Comparison of ENCODE assay signal across 12 cellular contexts in genomic region chr22:38461057-38461413, GRCh38. TPM values are rescaled to one million over a fixed set of nuclear protein-coding genes. Genes with fewer than 3 reads are reported as not detected.
DNase-seq lines count a peak whose midpoint lies in the region; ATAC-seq, FAIRE-seq and TF ChIP-seq lines count a peak whose summit lies in the region.
"Had no signal": no experiment of that assay in that cellular context is flagged by ENCODE, and none has a peak within 500 bp of the region (broad histone marks: within the 10 kb centered on the region; RNA-seq: fewer than 3 reads in every experiment).

No MANE protein-coding gene starts in this region.

- peak overlapping the region in 1 of 2 experiments; percentile 22 for H2BK12ac ChIP-seq in mesenchymal stem cell (ENCODE audit: low read length in 2 of 2)

- no peak overlapping the region for H2BK120ac ChIP-seq in mesenchymal stem cell (ENCODE audit: low read depth, low read length)

- WGBS in A549 (ENCODE audit: missing lambda C conversion rate) = 68% methylated on average over 7 of the region's 9 CpGs
- 62% methylated on average over 9 of the region's 9 CpGs for WGBS in HUES64
- WGBS in mesenchymal stem cell = 57% methylated on average over 9 of the region's 9 CpGs

- H2BK5ac ChIP-seq in mesenchymal stem cell (ENCODE audit: low read depth, low read length, poor library complexity, severe bottlenecking) = no peak overlapping the region

- TF ChIP-seq CTCF in A549 (IDR thresholded peaks at IDR 0.05) = no peak

- H3K27me3 ChIP-seq in HUES64 (ENCODE audit: insufficient read depth, low read length) = peaks cover 74% of the 10 kb centered on the region
- H3K27me3 ChIP-seq in mesenchymal stem cell (ENCODE audit: control insufficient read depth in 1 of 2, insufficient read depth in 1 of 2, low read length in 2 of 2) = peaks cover 50 to 80% of the 10 kb centered on the region in 2 experiments

- H3K9me3 ChIP-seq in A549 (no peaks in the 10 kb centered on the region), HUES64 (ENCODE audit: insufficient read depth, low read depth, low read length) (no peaks in the 10 kb centered on the region), mesenchymal stem cell (ENCODE audit: control insufficient read depth, low read length) (no peaks in the 10 kb centered on the region)
- H3K9me3 ChIP-seq: SJCRH30 had no signal

- peaks cover 4% of the 10 kb centered on the region; the same call in 1 of the 3 replicates for H3K4me1 ChIP-seq in A549
- peaks cover 9% of the 10 kb centered on the region for H3K4me1 ChIP-seq in HUES64 (ENCODE audit: insufficient read depth, low read length)
- peaks cover 21% of the 10 kb centered on the region for H3K4me1 ChIP-seq in mesenchymal stem cell (ENCODE audit: control insufficient read depth, insufficient read depth, low read depth, low read length)

- peak overlapping the region in 1 of 2 experiments; percentile 71; a peak in 3 of 6 replicates for H3K27ac ChIP-seq in A549
- no peak overlapping the region for H3K27ac ChIP-seq in HUES64 (ENCODE audit: low read depth, low read length)
- no peak overlapping the region for H3K27ac ChIP-seq in mesenchymal stem cell (ENCODE audit: low read length, poor library complexity, severe bottlenecking)
- H3K27ac ChIP-seq: SJCRH30 had no signal

- POLR2A ChIA-PET in A549 (lab: Yijun Ruan, JAX) = no interaction called here

- no peak overlapping the region for H4K8ac ChIP-seq in mesenchymal stem cell (ENCODE audit: low read length)

- H3K4me1 Mint-ChIP-seq in central memory CD8-positive, alpha-beta T cell = no peaks in the 10 kb centered on the region

- ATAC-seq in A549 = peak; percentile 49; a peak in 5 of 6 replicates
- peak; percentile 19 for ATAC-seq in central memory CD8-positive, alpha-beta T cell (replicated peaks; ENCODE audit: extremely low read depth, poor library complexity, severe bottlenecking)

- FAIRE-seq in A549 (lab: Jason Lieb, UNC) = no peak

- H3K9me3 Mint-ChIP-seq in central memory CD8-positive, alpha-beta T cell = no peaks in the 10 kb centered on the region
- H3K9me3 Mint-ChIP-seq: activated CD4-positive, alpha-beta memory T cell treated with anti-CD3 and anti-CD28 coated beads, Interleukin-2, amount 10 ng/mL, durations not matched to agents 7 days and 5 days; nephron had no signal

- H2BK15ac ChIP-seq in mesenchymal stem cell (ENCODE audit: low read depth, poor library complexity, severe bottlenecking) = no peak overlapping the region

- H3K23ac ChIP-seq in mesenchymal stem cell (ENCODE audit: low read length in 2 of 2) = no peak overlapping the region

- CTCF ChIA-PET in A549 (lab: Yijun Ruan, JAX) = interaction anchor here (1.4 kb wide), 1 partner anchor 10 kb away, joined by 4 read pairs; no protein-coding TSS in a partner anchor

- peaks cover 91% of the 10 kb centered on the region for H3K27me3 Mint-ChIP-seq in central memory CD8-positive, alpha-beta T cell

- H3K18ac ChIP-seq in mesenchymal stem cell (ENCODE audit: low read depth in 1 of 2, low read length in 2 of 2) = no peak overlapping the region

- H3K4ac ChIP-seq in mesenchymal stem cell (ENCODE audit: low read depth in 1 of 2, low read length in 2 of 2) = no peak overlapping the region

- no peak overlapping the region for H3K14ac ChIP-seq in mesenchymal stem cell (ENCODE audit: low read length in 2 of 2)

- H3K36me3 ChIP-seq in HUES64 (ENCODE audit: insufficient read depth, low read length) = no peaks in the 10 kb centered on the region
- H3K36me3 ChIP-seq in mesenchymal stem cell (ENCODE audit: control insufficient read depth in 1 of 2, insufficient read depth in 2 of 2, low read depth in 1 of 2, low read length in 2 of 2) = no peaks in the 10 kb centered on the region
- H3K36me3 ChIP-seq: SJCRH30 had no signal

- no peaks in the 10 kb centered on the region for H3K36me3 Mint-ChIP-seq in central memory CD8-positive, alpha-beta T cell (ENCODE audit: insufficient read depth)

- no peak overlapping the region for H3K9ac ChIP-seq in HUES64 (ENCODE audit: low read depth, low read length)
- H3K9ac ChIP-seq in mesenchymal stem cell (ENCODE audit: low read length) = no peak overlapping the region

- H3K4me2 ChIP-seq in A549 (peak overlapping the region; percentile 75), mesenchymal stem cell (ENCODE audit: low read length, poor library complexity, severe bottlenecking) (peak overlapping the region; percentile 62)

- H3K27ac Mint-ChIP-seq in central memory CD8-positive, alpha-beta T cell (ENCODE audit: low read depth) = no peak overlapping the region
- H3K27ac Mint-ChIP-seq: activated CD4-positive, alpha-beta memory T cell treated with anti-CD3 and anti-CD28 coated beads, Interleukin-2, amount 10 ng/mL, durations not matched to agents 7 days and 5 days had no signal

- no peak overlapping the region for H3K4me3 Mint-ChIP-seq in central memory CD8-positive, alpha-beta T cell
- H3K4me3 Mint-ChIP-seq: activated CD4-positive, alpha-beta memory T cell treated with anti-CD3 and anti-CD28 coated beads, Interleukin-2, amount 10 ng/mL, durations not matched to agents 7 days and 5 days had no signal

- no peak overlapping the region for H2AK5ac ChIP-seq in mesenchymal stem cell (ENCODE audit: low read length, severe bottlenecking)

- H3K79me1 ChIP-seq in mesenchymal stem cell (replicated peaks; ENCODE audit: low read length, poor library complexity, severe bottlenecking) = no peaks in the 10 kb centered on the region

- TF ChIP-seq RAD21 in A549 (conservative IDR thresholded peaks at IDR 0.05 in 1 of 2, IDR thresholded peaks at IDR 0.05 in 1 of 2) = no peak

- DNase-seq in A549 (ENCODE audit: low read depth in 1 of 2, low spot score in 1 of 2) (no peak), mesenchymal stem cell (no peak), foreskin melanocyte (no peak), activated gamma-delta T cell treated with Interleukin-2 at 50 U/mL for 16 hours (no peak), glomerular visceral epithelial cell (ENCODE audit: extremely low spot score) (no peak)
- DNase-seq in central memory CD8-positive, alpha-beta T cell (ENCODE audit: low spot score in 2 of 2) = no peak
- DNase-seq in stimulated activated CD4-positive, alpha-beta T cell treated with anti-CD3 and anti-CD28 coated beads, Interleukin-12 subunit alpha, Interleukin-12 subunit beta, amount 100 ng/mL, for 4 hours = no peak

- H3K4me3 ChIP-seq in A549 (no peak overlapping the region), HUES64 (ENCODE audit: low read length) (peak overlapping the region; percentile 35), mesenchymal stem cell (ENCODE audit: insufficient read depth in 1 of 2, low read depth in 1 of 2, low read length in 2 of 2) (no peak overlapping the region)
- H3K4me3 ChIP-seq: SJCRH30 had no signal

- no peak for TF ChIP-seq POLR2A in A549 (IDR thresholded peaks at IDR 0.05; ENCODE audit: low read length)

- H4K91ac ChIP-seq in mesenchymal stem cell (ENCODE audit: low read length) = no peak overlapping the region

- H2AFZ ChIP-seq in mesenchymal stem cell (ENCODE audit: low read depth, low read length) = peak overlapping the region; percentile 48

- TF ChIP-seq EP300 in A549 (IDR thresholded peaks at IDR 0.05) = no peak

TF ChIP-seq in A549, 52 proteins besides CTCF, POLR2A, EP300 and RAD21:
- TF ChIP-seq, protein P1, sequence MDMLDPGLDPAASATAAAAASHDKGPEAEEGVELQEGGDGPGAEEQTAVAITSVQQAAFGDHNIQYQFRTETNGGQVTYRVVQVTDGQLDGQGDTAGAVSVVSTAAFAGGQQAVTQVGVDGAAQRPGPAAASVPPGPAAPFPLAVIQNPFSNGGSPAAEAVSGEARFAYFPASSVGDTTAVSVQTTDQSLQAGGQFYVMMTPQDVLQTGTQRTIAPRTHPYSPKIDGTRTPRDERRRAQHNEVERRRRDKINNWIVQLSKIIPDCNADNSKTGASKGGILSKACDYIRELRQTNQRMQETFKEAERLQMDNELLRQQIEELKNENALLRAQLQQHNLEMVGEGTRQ (IDR thresholded peaks at IDR 0.05) = no peak
- TF ChIP-seq FOXS1 (CRISPR knock-in tag; IDR thresholded peaks at IDR 0.05) (no peak), CEBPB (IDR thresholded peaks at IDR 0.05) (no peak), PHF8 (IDR thresholded peaks at IDR 0.05; ENCODE audit: borderline replicate concordance, low read depth) (no peak), HOXA7 (CRISPR knock-in tag; IDR thresholded peaks at IDR 0.05) (no peak), POLR2AphosphoS2 (conservative IDR thresholded peaks at IDR 0.05; ENCODE audit: low read length) (no peak), HOXB5 (CRISPR knock-in tag; IDR thresholded peaks at IDR 0.05) (no peak), HDAC2 (IDR thresholded peaks at IDR 0.05) (no peak)

RNA-seq across cellular contexts. Expression of gene KCNJ4, which starts 6.0 kb away (rescaled TPM):
- polyA plus RNA-seq in A549 (2011; rRNA removed) = not detected in 2 replicates
- 0.01 and 0.03 TPM in 2 replicates for polyA plus RNA-seq in A549 (2012; cell fraction: cytosol; rRNA removed)
- 0.07 and 0.09 TPM in 2 replicates for polyA plus RNA-seq in A549 (2012; cell fraction: nucleus; rRNA removed)
- 0.05 to 0.12 TPM in 2 of 3 replicates, not detected in the other for polyA plus RNA-seq in A549 (2017; fragmentation: RNase III; extraction: RNeasy Plus Mini Kit Qiagen cat#74134 plus additional on column Dnase treatment)
- not detected in 2 replicates for polyA minus RNA-seq in A549 (2011; rRNA and poly(A)+ RNA removed)
- polyA plus RNA-seq in HUES64 (2013, experiment 1 of 2) = 0.60 TPM
- polyA plus RNA-seq in HUES64 (2013, experiment 2 of 2) = 1.5 TPM
- polyA plus RNA-seq in mesenchymal stem cell (2013, experiment 1 of 2) = 0.08 TPM
- polyA plus RNA-seq in mesenchymal stem cell (2013, experiment 2 of 2) = 0.05 TPM
- polyA plus RNA-seq: BJ had no signal

RNA-seq across cellular contexts. Expression of gene KDELR3, which starts 6.9 kb away (rescaled TPM):
- polyA plus RNA-seq in A549 (2011; rRNA removed) (32.8 and 38.7 TPM in 2 replicates), A549 (2017; fragmentation: RNase III; extraction: RNeasy Plus Mini Kit Qiagen cat#74134 plus additional on column Dnase treatment) (11.0 to 14.2 TPM (median 12.2 TPM) in 3 replicates)
- polyA plus RNA-seq in A549 (2012; cell fraction: cytosol; rRNA removed) = 8.9 and 10.4 TPM in 2 replicates
- polyA plus RNA-seq in A549 (2012; cell fraction: nucleus; rRNA removed) = 4.9 and 5.1 TPM in 2 replicates
- 12.0 and 12.6 TPM in 2 replicates for polyA minus RNA-seq in A549 (2011; rRNA and poly(A)+ RNA removed)
- polyA plus RNA-seq in HUES64 (2013, experiment 1 of 2) = 5.8 TPM
- polyA plus RNA-seq in HUES64 (2013, experiment 2 of 2) = 7.6 TPM
- 167 TPM for polyA plus RNA-seq in mesenchymal stem cell (2013, experiment 1 of 2)
- 172 TPM for polyA plus RNA-seq in mesenchymal stem cell (2013, experiment 2 of 2)

RNA-seq across cellular contexts. Expression of gene DDX17, which starts 45.1 kb away (rescaled TPM):
- 266 and 292 TPM in 2 replicates for polyA plus RNA-seq in A549 (2011; rRNA removed)
- polyA plus RNA-seq in A549 (2012; cell fraction: cytosol; rRNA removed) = 91.8 and 104 TPM in 2 replicates
- polyA plus RNA-seq in A549 (2012; cell fraction: nucleus; rRNA removed) = 360 and 460 TPM in 2 replicates
- polyA plus RNA-seq in A549 (2017; fragmentation: RNase III; extraction: RNeasy Plus Mini Kit Qiagen cat#74134 plus additional on column Dnase treatment) = 117 to 120 TPM (median 117 TPM) in 3 replicates
- polyA minus RNA-seq in A549 (2011; rRNA and poly(A)+ RNA removed) = 315 and 394 TPM in 2 replicates
- 201 TPM for polyA plus RNA-seq in HUES64 (2013, experiment 1 of 2)
- polyA plus RNA-seq in HUES64 (2013, experiment 2 of 2) = 203 TPM
- polyA plus RNA-seq in mesenchymal stem cell (2013, experiment 1 of 2) = 121 TPM
- 114 TPM for polyA plus RNA-seq in mesenchymal stem cell (2013, experiment 2 of 2)
